23 cellular contexts compared by ENCODE assay signal in the genomic region with DNA sequence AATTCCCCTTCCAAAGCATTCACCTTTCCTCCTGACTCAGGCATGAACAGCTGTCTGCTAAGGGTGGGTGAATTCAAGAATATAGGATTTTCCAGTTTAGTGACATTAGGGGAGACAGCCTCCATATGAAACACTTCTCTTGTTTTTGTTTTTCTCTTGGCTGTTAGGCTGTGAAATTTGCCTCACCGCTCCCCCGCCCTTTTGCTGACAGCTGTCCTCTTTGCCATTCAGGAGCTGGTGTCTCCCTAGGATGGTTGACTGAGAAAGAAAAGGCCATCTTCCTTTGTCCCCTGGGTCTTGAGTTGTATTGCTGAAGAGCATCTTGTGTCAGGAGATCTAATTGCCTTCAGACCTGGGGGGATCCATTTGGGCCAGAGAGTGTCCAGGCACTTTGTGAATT. TPM values are rescaled to one million over a fixed set of nuclear protein-coding genes. Genes with fewer than 3 reads are reported as not detected.
A peak's percentile ranks its signal among the peaks of the same experiment; 100 is the strongest.
DNase-seq lines count a peak whose midpoint lies in the region; ATAC-seq lines count a peak whose summit lies in the region.
"Had no signal": no experiment of that assay in that cellular context is flagged by ENCODE, and none has a peak within 500 bp of the region (broad histone marks: within the 10 kb centered on the region; RNA-seq: fewer than 3 reads in every experiment).

No MANE protein-coding gene starts in this region.

- no peak overlapping the region for H3K9ac ChIP-seq in trophoblast cell (ENCODE audit: low read length)
- H3K9ac ChIP-seq: KMS-11 had no signal

- H3K27ac Mint-ChIP-seq in memory B cell, result peak overlapping the region; percentile 10
- H3K27ac Mint-ChIP-seq in T-helper 17 cell, result no peak overlapping the region

- H3K4me3 Mint-ChIP-seq in memory B cell (no peak overlapping the region), T-helper 17 cell (no peak overlapping the region)
- H3K4me3 Mint-ChIP-seq: CD4-positive, CD25-positive, alpha-beta regulatory T cell had no signal

- no peak overlapping the region for H2BK5ac ChIP-seq in trophoblast cell (ENCODE audit: low read depth, low read length, poor library complexity)

- H3K79me1 ChIP-seq in trophoblast cell (ENCODE audit: low read length), result no peaks in the 10 kb centered on the region

- no peak overlapping the region for H3K27ac ChIP-seq in trophoblast cell (ENCODE audit: low read depth, low read length)
- H3K27ac ChIP-seq: 22Rv1, HL-60, KMS-11 had no signal

- peak; percentile 20 for DNase-seq in NCI-H345 (lab: John Stamatoyannopoulos, UW)
- no peak for DNase-seq in NCI-H345 treated with DMSO at 0.1 percent for 48 hours (lab: John Stamatoyannopoulos, UW; ENCODE audit: unreplicated experiment)
- peak; percentile 91 for DNase-seq in NCI-H2171 treated with DMSO at 0.1 percent for 48 hours (lab: John Stamatoyannopoulos, UW)
- no peak for DNase-seq in memory B cell (ENCODE audit: low spot score in 2 of 2)
- peak; percentile 50 to 83 for DNase-seq in trophoblast cell
- no peak for DNase-seq in T-helper 17 cell
- no peak for DNase-seq in C1 segment of cervical spinal cord (lab: John Stamatoyannopoulos, UW)
- DNase-seq: AML-193; Caco-2; CD4-positive, CD25-positive, alpha-beta regulatory T cell; MV-4-11; NCI-H2029; NCI-H510A treated with DMSO at 0.1 percent for 48 hours; RPMI8226; SHP77 treated with DMSO at 0.1 percent for 48 hours had no signal

- H4K8ac ChIP-seq in trophoblast cell (ENCODE audit: low read depth, low read length), result no peak overlapping the region

- H3K9me3 Mint-ChIP-seq in memory B cell, result peaks cover 16% of the 10 kb centered on the region

- no peak overlapping the region for H4K91ac ChIP-seq in trophoblast cell (ENCODE audit: low read depth, low read length)

- no peak overlapping the region for H2BK120ac ChIP-seq in trophoblast cell (ENCODE audit: insufficient read depth, low read length, poor library complexity)

- H3K4me1 ChIP-seq in trophoblast cell (ENCODE audit: control insufficient read depth in 1 of 2, insufficient read depth in 2 of 2, low read length in 2 of 2), result peaks cover 19 to 21% of the 10 kb centered on the region in 2 experiments
- H3K4me1 ChIP-seq: Caco-2 had no signal

- no peak overlapping the region for H3K23ac ChIP-seq in trophoblast cell (ENCODE audit: low read length)

- H3K36me3 Mint-ChIP-seq in memory B cell, result peaks cover 45% of the 10 kb centered on the region
- peaks cover 7% of the 10 kb centered on the region for H3K36me3 Mint-ChIP-seq in T-helper 17 cell (ENCODE audit: low read depth)

- no peak overlapping the region for H3K18ac ChIP-seq in trophoblast cell (ENCODE audit: low read length)

- no peaks in the 10 kb centered on the region for H3K79me2 ChIP-seq in trophoblast cell (ENCODE audit: control insufficient read depth, insufficient read depth, low read length, poor library complexity)

- H3K4me1 Mint-ChIP-seq in memory B cell (peaks cover 14% of the 10 kb centered on the region), T-helper 17 cell (peaks cover 7% of the 10 kb centered on the region)

- H3K4me3 ChIP-seq in trophoblast cell (ENCODE audit: low read depth, low read length), result no peak overlapping the region
- H3K4me3 ChIP-seq: GM12878 had no signal

- H3K9me3 ChIP-seq in trophoblast cell (ENCODE audit: insufficient read depth, low read depth, low read length) (peaks cover 4% of the 10 kb centered on the region), T-helper 17 cell (ENCODE audit: control insufficient read depth, low read length, poor library complexity, severe bottlenecking) (peaks cover 4% of the 10 kb centered on the region)

- peaks cover 4 to 7% of the 10 kb centered on the region in 2 experiments for H3K36me3 ChIP-seq in trophoblast cell (ENCODE audit: control insufficient read depth in 1 of 2, insufficient read depth in 2 of 2, low read length in 2 of 2)

- ATAC-seq in memory B cell (ENCODE audit: low read depth), result no peak
- ATAC-seq in HG02970 (IDR thresholded peaks at IDR 0.05; ENCODE audit: low FRiP score, unreplicated experiment), result no peak
- ATAC-seq in T-helper 17 cell, result no peak
- ATAC-seq: GM12878, SK-N-SH treated with all-trans-retinoic acid at 6 μM for 48 hours had no signal

- H3K27me3 ChIP-seq in trophoblast cell (ENCODE audit: insufficient read depth, low read length), result no peaks in the 10 kb centered on the region

- no peak overlapping the region for H3K4ac ChIP-seq in trophoblast cell (ENCODE audit: low read depth, low read length)

- no peak overlapping the region for H2AFZ ChIP-seq in trophoblast cell (ENCODE audit: insufficient read depth, low read length, poor library complexity)

- H3K4me2 ChIP-seq in trophoblast cell (ENCODE audit: low read length), result no peak overlapping the region
- H3K4me2 ChIP-seq: KMS-11 had no signal

- H3K27me3 Mint-ChIP-seq in memory B cell (no peaks in the 10 kb centered on the region), T-helper 17 cell (no peaks in the 10 kb centered on the region)
- H3K27me3 Mint-ChIP-seq: CD4-positive, CD25-positive, alpha-beta regulatory T cell had no signal

- H2BK12ac ChIP-seq in trophoblast cell (ENCODE audit: low read length), result no peak overlapping the region

- no peak overlapping the region for H3K14ac ChIP-seq in trophoblast cell (ENCODE audit: low read length)

- H2AK5ac ChIP-seq in trophoblast cell (ENCODE audit: low read length), result no peak overlapping the region

- H4K12ac ChIP-seq in trophoblast cell (ENCODE audit: low read depth, low read length), result no peak overlapping the region

- no CpG with 5 or more reads among the region's 2 CpGs for WGBS in trophoblast cell (ENCODE audit: extremely low coverage, insufficient coverage, insufficient read length)

RNA-seq across cellular contexts. Expression of gene LRRC4, which starts 56.6 kb away (rescaled TPM):
- 0.78 and 1.1 TPM in 2 replicates for polyA plus RNA-seq in trophoblast cell (2013)
- total RNA-seq in T-helper 17 cell, result under 1 TPM; 0.34 to 0.57 TPM
- total RNA-seq: Caco-2; CD4-positive, CD25-positive, alpha-beta regulatory T cell; H4; HT1080 had no signal

Comparison
In these comparisons a context has a peak if more than half of its experiments do, and no peak if none do; other contexts are left out.
1. DNase-seq: peak in NCI-H345 (single experiment), NCI-H2171 treated with DMSO at 0.1 percent for 48 hours (single experiment) and trophoblast cell (2 of 2); none in NCI-H345 treated with DMSO at 0.1 percent for 48 hours (single experiment), memory B cell (0 of 2), T-helper 17 cell (0 of 3) and C1 segment of cervical spinal cord (0 of 14).